In the genomic region with DNA sequence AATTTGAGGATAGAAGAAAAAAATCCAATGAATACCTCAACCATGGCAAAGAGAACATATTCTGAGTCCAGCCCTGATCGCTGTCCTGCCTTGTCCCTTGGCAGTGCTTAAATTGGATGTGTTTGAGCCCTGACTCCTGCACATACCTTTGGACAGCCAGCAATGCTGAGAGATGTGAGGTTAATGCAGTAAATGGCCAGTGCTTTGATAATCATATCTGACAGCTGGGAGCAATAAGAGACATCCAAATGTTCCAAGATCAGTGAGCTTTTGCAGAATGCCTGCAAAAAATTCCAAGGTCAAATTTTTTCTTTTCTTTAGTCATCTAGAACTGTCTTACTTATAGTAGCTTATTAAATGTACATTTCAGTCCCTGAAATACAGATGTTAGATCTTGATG, we compare ENCODE assay signal across 16 cellular contexts.
DNase-seq lines count a peak whose midpoint lies in the region; TF ChIP-seq lines count a peak whose summit lies in the region.
"Had no signal": no experiment of that assay in that cellular context is flagged by ENCODE, and none has a peak within 500 bp of the region (broad histone marks: within the 10 kb centered on the region; RNA-seq: fewer than 3 reads in every experiment).

No MANE protein-coding gene starts in this region.

- TF ChIP-seq CTCF in nephron progenitor cell (IDR thresholded peaks at IDR 0.05) = no peak

- POLR2A ChIA-PET in HEK293T (lab: Yijun Ruan, JAX) = no interaction called here

- H3K27ac ChIP-seq in SK-N-MC (peak overlapping the region; percentile 99), angular gyrus (ENCODE audit: low read depth, low read length) (peak overlapping the region; percentile 16)
- H3K27ac ChIP-seq: A549, C4-2B had no signal

- H3K4me3 Mint-ChIP-seq in nephron progenitor cell = no peak overlapping the region
- H3K4me3 Mint-ChIP-seq: CD4-positive, alpha-beta memory T cell; IgD-negative memory B cell had no signal

- CTCF ChIA-PET in HEK293T (lab: Yijun Ruan, JAX) = no interaction called here

- H3K4me1 Mint-ChIP-seq in nephron progenitor cell = peaks cover 25% of the 10 kb centered on the region
- H3K4me1 Mint-ChIP-seq: IgD-negative memory B cell had no signal

- peak overlapping the region; percentile 1 for H3K9ac ChIP-seq in SK-N-MC (ENCODE audit: insufficient read length)

- H3K9me3 Mint-ChIP-seq in nephron progenitor cell = peaks cover 9% of the 10 kb centered on the region

- peak overlapping the region; percentile 69 for H3K27ac Mint-ChIP-seq in nephron progenitor cell
- H3K27ac Mint-ChIP-seq: IgD-negative memory B cell had no signal

- H3K9me3 ChIP-seq in SK-N-MC (ENCODE audit: low read depth, low read length) = no peaks in the 10 kb centered on the region
- H3K9me3 ChIP-seq: A549, BE2C had no signal

- H3K36me3 Mint-ChIP-seq in nephron progenitor cell (ENCODE audit: low read depth) = peaks cover 40% of the 10 kb centered on the region

- H3K36me3 ChIP-seq in SK-N-MC (ENCODE audit: insufficient read depth, low read length) = no peaks in the 10 kb centered on the region; the same call in 1 of the 2 replicates
- H3K36me3 ChIP-seq: BE2C had no signal

- DNase-seq in SK-N-MC (ENCODE audit: low read depth, low spot score) (no peak), nephron progenitor cell (no peak), COLO829 (ENCODE audit: low spot score) (no peak), HEK293T (ENCODE audit: extremely low spot score) (no peak), kidney tubule cell (ENCODE audit: low spot score) (no peak)
- DNase-seq: BE2C; CD4-positive, alpha-beta memory T cell; COR-L47; DMS153; DMS79 treated with DMSO at 0.1 percent for 48 hours; GF-D8; HCEC 1CT had no signal

- H3K4me3 ChIP-seq in SK-N-MC = no peak overlapping the region; the same call in 1 of the 2 replicates
- H3K4me3 ChIP-seq: A549 had no signal

- no peaks in the 10 kb centered on the region for H3K27me3 Mint-ChIP-seq in nephron progenitor cell (ENCODE audit: low read depth, poor library complexity)
- H3K27me3 Mint-ChIP-seq: CD4-positive, alpha-beta memory T cell; IgD-negative memory B cell had no signal

TF ChIP-seq in HEK293T, 16 proteins besides CTCF, POLR2A, EP300 and RAD21:
- TF ChIP-seq NFRKB (IDR thresholded peaks at IDR 0.05) = no peak
- TF ChIP-seq HDGF (IDR thresholded peaks at IDR 0.05; ENCODE audit: borderline replicate concordance) = no peak
- TF ChIP-seq FOXK2 (IDR thresholded peaks at IDR 0.05) = no peak
- TF ChIP-seq ELF4 (IDR thresholded peaks at IDR 0.05) = no peak
- TF ChIP-seq CTBP1 (IDR thresholded peaks at IDR 0.05; ENCODE audit: borderline replicate concordance) = no peak
- no peak for TF ChIP-seq SUZ12 (IDR thresholded peaks at IDR 0.05)
- no peak for TF ChIP-seq TARDBP (IDR thresholded peaks at IDR 0.05)
- no peak for TF ChIP-seq FOXM1 (IDR thresholded peaks at IDR 0.05; ENCODE audit: borderline replicate concordance)
- no peak for TF ChIP-seq BHLHE40 (IDR thresholded peaks at IDR 0.05; ENCODE audit: borderline replicate concordance)
- TF ChIP-seq L3MBTL2 (conservative IDR thresholded peaks at IDR 0.05) = no peak
- no peak for TF ChIP-seq SP1 (IDR thresholded peaks at IDR 0.05)
- TF ChIP-seq FOXA1 (IDR thresholded peaks at IDR 0.05) = no peak
- TF ChIP-seq ZNF384 (IDR thresholded peaks at IDR 0.05) = no peak
